10 cellular contexts compared by ENCODE assay signal in the genomic region with DNA sequence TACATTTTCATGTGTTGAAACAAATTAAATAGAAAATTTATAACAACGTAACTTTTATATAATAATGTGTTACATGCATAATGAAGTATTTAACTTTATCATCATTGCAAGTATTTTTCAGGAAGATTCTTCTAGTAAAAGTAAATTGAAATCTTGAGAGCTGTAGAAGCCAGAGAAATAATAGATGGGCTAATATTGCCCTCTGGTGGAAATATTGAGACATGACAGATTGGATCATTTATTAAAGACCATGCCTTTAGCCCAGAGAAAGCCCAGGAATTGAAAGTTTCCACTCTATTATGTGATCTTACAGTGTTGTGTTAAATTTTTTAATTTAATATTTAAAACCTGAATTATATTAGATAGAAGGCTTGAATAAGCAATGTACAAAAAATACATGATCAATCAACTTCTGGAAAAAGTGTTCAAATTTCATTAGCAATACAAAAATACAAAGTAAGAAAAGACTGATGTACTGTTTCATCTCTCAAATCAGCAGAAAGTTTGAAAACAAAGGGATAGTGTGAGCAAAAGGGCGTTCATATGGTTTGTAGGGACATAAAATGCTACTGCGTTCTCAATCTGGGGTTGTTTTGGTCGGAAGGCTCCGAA. TPM values are rescaled to one million over a fixed set of nuclear protein-coding genes. Genes with fewer than 3 reads are reported as not detected.
A peak's percentile ranks its signal among the peaks of the same experiment; 100 is the strongest.
DNase-seq lines count a peak whose midpoint lies in the region; ATAC-seq and TF ChIP-seq lines count a peak whose summit lies in the region.
"Had no signal": no experiment of that assay in that cellular context is flagged by ENCODE, and none has a peak within 500 bp of the region (broad histone marks: within the 10 kb centered on the region; RNA-seq: fewer than 3 reads in every experiment).

No MANE protein-coding gene starts in this region.

- H3K4me3 Mint-ChIP-seq in activated CD4-positive, alpha-beta memory T cell treated with anti-CD3 and anti-CD28 coated beads for 36 hours: no peak overlapping the region
- H3K4me3 Mint-ChIP-seq: naive thymus-derived CD8-positive, alpha-beta T cell had no signal

- intact Hi-C loops in adrenal gland (cut with DNase I): loop anchor here in 1 of 2 donors (5.0 to 10.0 kb wide), 2 partner anchors 147 to 719 kb away; no protein-coding TSS in a partner anchor
- intact Hi-C loops in lower leg skin (cut with DNase I; ENCODE audit: low total_unique reads): loop anchor here (5.0 to 10.0 kb wide), 2 partner anchors 147 to 479 kb away; no protein-coding TSS in a partner anchor
- intact Hi-C loops in activated CD4-positive, alpha-beta memory T cell treated with anti-CD3 and anti-CD28 coated beads for 36 hours (cut with micrococcal nuclease): loop anchor here (1.0 to 5.0 kb wide), 4 partner anchors 151 to 717 kb away; no protein-coding TSS in a partner anchor

- no peaks in the 10 kb centered on the region for H3K27me3 ChIP-seq in DND-41 (ENCODE audit: insufficient read depth, low read length, poor library complexity)
- H3K27me3 ChIP-seq in H7 (ENCODE audit: control insufficient read depth, insufficient read depth, low read length): no peaks in the 10 kb centered on the region
- H3K27me3 ChIP-seq in adrenal gland: no peaks in the 10 kb centered on the region
- no peaks in the 10 kb centered on the region for H3K27me3 ChIP-seq in hepatocyte
- no peaks in the 10 kb centered on the region for H3K27me3 ChIP-seq in tibial nerve
- H3K27me3 ChIP-seq: SJSA1 had no signal

- H3K9me3 ChIP-seq in DND-41 (ENCODE audit: insufficient read depth, low read length, severe bottlenecking): no peaks in the 10 kb centered on the region
- H3K9me3 ChIP-seq in adrenal gland (replicated peaks in 1 of 3): no peaks in the 10 kb centered on the region
- H3K9me3 ChIP-seq in hepatocyte (ENCODE audit: low read depth): no peaks in the 10 kb centered on the region
- no peaks in the 10 kb centered on the region for H3K9me3 ChIP-seq in tibial nerve
- H3K9me3 ChIP-seq: SJSA1 had no signal

- H3K27ac ChIP-seq in DND-41 (ENCODE audit: low read length) (no peak overlapping the region), adrenal gland (no peak overlapping the region), hepatocyte (no peak overlapping the region), tibial nerve (no peak overlapping the region)
- H3K27ac ChIP-seq: SJSA1 had no signal

- H3K4me1 ChIP-seq in DND-41 (ENCODE audit: insufficient read depth, low read length) (peaks cover 3% of the 10 kb centered on the region; the same call in 1 of the 2 replicates), adrenal gland (replicated peaks in 1 of 2) (no peaks in the 10 kb centered on the region), hepatocyte (ENCODE audit: insufficient read depth) (peaks cover 5% of the 10 kb centered on the region), tibial nerve (peaks cover 0 to 11% (median 2%) of the 10 kb centered on the region in 4 donors)

- POLR2A ChIA-PET in activated CD4-positive, alpha-beta memory T cell treated with anti-CD3 and anti-CD28 coated beads for 36 hours (lab: Charles Lee): no interaction called here

- CTCF ChIA-PET in activated CD4-positive, alpha-beta memory T cell treated with anti-CD3 and anti-CD28 coated beads for 36 hours (lab: Charles Lee): interaction anchor here (0.6 to 2.4 kb wide), 9 partner anchors 16 to 718 kb away, joined by 3 to 14 read pairs (median 3); partner anchors contain the start of gene NMD3

- TF ChIP-seq EP300 in tibial nerve (IDR thresholded peaks at IDR 0.05): no peak

- H4K20me1 ChIP-seq in DND-41 (ENCODE audit: insufficient read depth, low read length): no peaks in the 10 kb centered on the region
- H4K20me1 ChIP-seq in hepatocyte (ENCODE audit: insufficient read depth, poor library complexity, severe bottlenecking): no peaks in the 10 kb centered on the region

- no peaks in the 10 kb centered on the region for H3K36me3 Mint-ChIP-seq in activated CD4-positive, alpha-beta memory T cell treated with anti-CD3 and anti-CD28 coated beads for 36 hours
- H3K36me3 Mint-ChIP-seq: naive thymus-derived CD8-positive, alpha-beta T cell had no signal

- peaks cover 12% of the 10 kb centered on the region for H3K4me1 Mint-ChIP-seq in activated CD4-positive, alpha-beta memory T cell treated with anti-CD3 and anti-CD28 coated beads for 36 hours (ENCODE audit: low read depth)
- H3K4me1 Mint-ChIP-seq: naive thymus-derived CD8-positive, alpha-beta T cell had no signal

- H3K9me2 ChIP-seq in hepatocyte (replicated peaks; ENCODE audit: insufficient read depth): no peaks in the 10 kb centered on the region

- H3K27me3 Mint-ChIP-seq in activated CD4-positive, alpha-beta memory T cell treated with anti-CD3 and anti-CD28 coated beads for 36 hours: no peaks in the 10 kb centered on the region

- H3K79me2 ChIP-seq in DND-41 (ENCODE audit: insufficient read depth, low read length) (no peaks in the 10 kb centered on the region), hepatocyte (no peaks in the 10 kb centered on the region)

- no peak for DNase-seq in DND-41
- DNase-seq in H7: peak; percentile 45
- peak; percentile 51 for DNase-seq in NCI-H1694 (lab: John Stamatoyannopoulos, UW)
- DNase-seq in adrenal gland: no peak
- peak; percentile 54 for DNase-seq in hepatocyte (ENCODE audit: low spot score)
- peak in 1 of 2 donors; percentile 15 for DNase-seq in tibial nerve (ENCODE audit: low spot score in 2 of 2)
- no peak for DNase-seq in lower leg skin (ENCODE audit: low spot score in 2 of 2)
- DNase-seq in activated CD4-positive, alpha-beta memory T cell treated with anti-CD3 and anti-CD28 coated beads for 36 hours: no peak

- no peak overlapping the region for H2AFZ ChIP-seq in DND-41 (ENCODE audit: low read depth, low read length)
- no peak overlapping the region for H2AFZ ChIP-seq in hepatocyte

- H3K4me3 ChIP-seq in DND-41 (ENCODE audit: low read depth in 1 of 2, low read length in 2 of 2) (no peak overlapping the region), H7 (ENCODE audit: insufficient read depth, low read depth, low read length) (no peak overlapping the region), adrenal gland (no peak overlapping the region), hepatocyte (no peak overlapping the region), tibial nerve (no peak overlapping the region), lower leg skin (ENCODE audit: low read depth, poor library complexity, severe bottlenecking) (no peak overlapping the region)
- H3K4me3 ChIP-seq: SJSA1 had no signal

- 52 to 57% (median 55%) methylated on average over 5 of the region's 5 CpGs for WGBS in adrenal gland, 4 donors
- WGBS in hepatocyte (ENCODE audit: low lambda C conversion rate, missing lambda C conversion rate): 59% methylated on average over 5 of the region's 5 CpGs
- 34 to 42% methylated on average over 5 of the region's 5 CpGs for WGBS in tibial nerve, 2 donors
- 52 to 57% methylated on average over 5 of the region's 5 CpGs for WGBS in lower leg skin, 2 donors

- TF ChIP-seq CTCF in DND-41 (IDR thresholded peaks at IDR 0.05; ENCODE audit: borderline replicate concordance, extremely low read depth, low read length, poor library complexity, severe bottlenecking): peak; percentile 77
- TF ChIP-seq CTCF in adrenal gland (IDR thresholded peaks at IDR 0.05): peak; percentile 74 to 89 (median 82)
- peak; percentile 76 for TF ChIP-seq CTCF in hepatocyte (IDR thresholded peaks at IDR 0.05; ENCODE audit: poor library complexity)
- TF ChIP-seq CTCF in tibial nerve (IDR thresholded peaks at IDR 0.05): peak; percentile 54 to 77 (median 68)
- peak in 1 of 3 donors; percentile 40 for TF ChIP-seq CTCF in lower leg skin (IDR thresholded peaks at IDR 0.05)

- no peak overlapping the region for H3K27ac Mint-ChIP-seq in activated CD4-positive, alpha-beta memory T cell treated with anti-CD3 and anti-CD28 coated beads for 36 hours
- H3K27ac Mint-ChIP-seq: naive thymus-derived CD8-positive, alpha-beta T cell had no signal

- no peaks in the 10 kb centered on the region for H3K36me3 ChIP-seq in DND-41 (ENCODE audit: insufficient read depth, low read length)
- H3K36me3 ChIP-seq in H7 (replicated peaks; ENCODE audit: control insufficient read depth, insufficient read depth, low read length): no peaks in the 10 kb centered on the region
- no peaks in the 10 kb centered on the region for H3K36me3 ChIP-seq in adrenal gland (replicated peaks in 1 of 2)
- no peaks in the 10 kb centered on the region for H3K36me3 ChIP-seq in hepatocyte (replicated peaks; ENCODE audit: insufficient read depth, low read depth)
- H3K36me3 ChIP-seq in tibial nerve: no peaks in the 10 kb centered on the region
- H3K36me3 ChIP-seq: SJSA1 had no signal

- peak; percentile 77 for ATAC-seq in DND-41 (ENCODE audit: insufficient read depth, low read depth)

- H3K4me2 ChIP-seq in DND-41 (ENCODE audit: insufficient read depth, low read length) (no peak overlapping the region), hepatocyte (no peak overlapping the region)

- no peak for TF ChIP-seq POLR2A in adrenal gland (IDR thresholded peaks at IDR 0.05)
- TF ChIP-seq POLR2A in tibial nerve (IDR thresholded peaks at IDR 0.05): no peak
- no peak for TF ChIP-seq POLR2A in lower leg skin (IDR thresholded peaks at IDR 0.05)

- H3K9ac ChIP-seq in DND-41 (ENCODE audit: low read depth, low read length): no peak overlapping the region

- no peaks in the 10 kb centered on the region for H3K9me3 Mint-ChIP-seq in activated CD4-positive, alpha-beta memory T cell treated with anti-CD3 and anti-CD28 coated beads for 36 hours
- H3K9me3 Mint-ChIP-seq: naive thymus-derived CD8-positive, alpha-beta T cell had no signal

RNA-seq across cellular contexts. Expression of gene SPTSSB, which starts 52.7 kb away (rescaled TPM):
- total RNA-seq in H7 (2014; rRNA removed; shearing (Covaris generic)): 0.07 and 0.31 TPM in 2 replicates
- under 1 TPM in 4 of 8 donors, not detected in 4; 0.14 to 0.97 (median 0.48) TPM for total RNA-seq in adrenal gland
- polyA plus RNA-seq in adrenal gland: under 1 TPM in 2 of 3 donors, not detected in 1; 0.13 TPM
- 5.0 and 5.3 TPM in 2 replicates for total RNA-seq in hepatocyte
- 6.9 and 17.2 TPM in 2 replicates for polyA plus RNA-seq in hepatocyte
- total RNA-seq in tibial nerve: under 1 TPM in 1 of 4 donors, not detected in 3; 0.63 TPM
- total RNA-seq in lower leg skin: 100 to 1,000 TPM in 3 of 4 donors, 10 to 100 TPM in 1; 91.6 to 175 (median 109) TPM
- total RNA-seq in activated CD4-positive, alpha-beta memory T cell treated with anti-CD3 and anti-CD28 coated beads for 36 hours: not detected
- total RNA-seq: naive thymus-derived CD8-positive, alpha-beta T cell; SJSA1 had no signal

Comparison
In these comparisons a context has a peak if more than half of its experiments do, and no peak if none do; other contexts are left out.
1. DNase-seq: peak in H7 (single experiment), NCI-H1694 (single experiment) and hepatocyte (single experiment); none in DND-41 (single experiment), adrenal gland (0 of 7), lower leg skin (0 of 2) and activated CD4-positive, alpha-beta memory T cell treated with anti-CD3 and anti-CD28 coated beads for 36 hours (single experiment).
2. RNA of gene SPTSSB, which starts 52.7 kb away (total RNA-seq): 91.6 to 175 TPM in lower leg skin; 5.0 to 5.3 TPM in hepatocyte, 0.07 to 0.31 TPM in H7, 0.14 to 0.97 TPM in adrenal gland, 0.63 TPM in tibial nerve and not detected in activated CD4-positive, alpha-beta memory T cell treated with anti-CD3 and anti-CD28 coated beads for 36 hours; every median in the first group is over 10 times any median in the second.